Comparison of ENCODE assay signal across 1 cellular context in genomic region chr10:122981066-122981464, GRCh38.
TF ChIP-seq lines count a peak whose summit lies in the region.

No MANE protein-coding gene starts in this region.

TF ChIP-seq in HepG2, 621 proteins besides CTCF, POLR2A, EP300 and RAD21:
- peak; percentile 39; the same call in 1 of the 2 replicates for TF ChIP-seq SMC3 (IDR thresholded peaks at IDR 0.05; ENCODE audit: low read length)
- TF ChIP-seq MAF1 (CRISPR knock-in tag; IDR thresholded peaks at IDR 0.05; ENCODE audit: borderline replicate concordance), result 0 out of 2 replicates have a peak, but pooled peaks have one; percentile 38
- TF ChIP-seq ELF3 (CRISPR knock-in tag; IDR thresholded peaks at IDR 0.05), result peak; percentile 14; the same call in 1 of the 2 replicates
- no peak for TF ChIP-seq SRSF4 (IDR thresholded peaks at IDR 0.05; ENCODE audit: low read depth, low read length, poor library complexity, severe bottlenecking)
- TF ChIP-seq STAG1 (CRISPR knock-in tag; IDR thresholded peaks at IDR 0.05), result peak; percentile 39
